Comparison of ENCODE assay signal across 21 cellular contexts in genomic region chr1:110091791-110092190, GRCh38. TPM values are rescaled to one million over a fixed set of nuclear protein-coding genes. Genes with fewer than 3 reads are reported as not detected.
"Had no signal": no experiment of that assay in that cellular context is flagged by ENCODE, and none has a peak within 500 bp of the region (broad histone marks: within the 10 kb centered on the region; RNA-seq: fewer than 3 reads in every experiment).

No MANE protein-coding gene starts in this region.

- H3K27me3 ChIP-seq: SJCRH30 had no signal

- H3K9me3 ChIP-seq: SJCRH30 had no signal

- H3K4me3 ChIP-seq: SJCRH30 had no signal

- H3K27ac ChIP-seq: RWPE1, SJCRH30 had no signal

- H3K36me3 ChIP-seq: SJCRH30 had no signal

- DNase-seq: KG1, MV-4-11, NCI-H1048, NCI-H1105, NCI-H1417, NCI-H1436 treated with DMSO at 0.1 percent for 48 hours, NCI-H1694 treated with DMSO at 0.1 percent for 48 hours, NCI-H1930, NCI-H2081, NCI-H2107, NCI-H2227 treated with DMSO at 0.1 percent for 48 hours, NCI-H524, NCI-H526 treated with DMSO at 0.1 percent for 48 hours, NCI-H748 treated with DMSO at 0.1 percent for 48 hours, SHP77, SJCRH30 had no signal

RNA-seq across cellular contexts. Expression of gene UBL4B, which starts 20.5 kb away (rescaled TPM):
- total RNA-seq: HT-29, LHCN-M2, MCF 10A, NCI-H460, SJCRH30 had no signal

RNA-seq across cellular contexts. Expression of gene ALX3, which starts 21.3 kb away (rescaled TPM):
- total RNA-seq: HT-29, LHCN-M2, MCF 10A, NCI-H460, SJCRH30 had no signal

RNA-seq across cellular contexts. Expression of gene SLC6A17, which starts 58.5 kb away (rescaled TPM):
- total RNA-seq: HT-29, MCF 10A, NCI-H460, SJCRH30 had no signal
